10 cellular contexts compared by ENCODE assay signal in the genomic region with DNA sequence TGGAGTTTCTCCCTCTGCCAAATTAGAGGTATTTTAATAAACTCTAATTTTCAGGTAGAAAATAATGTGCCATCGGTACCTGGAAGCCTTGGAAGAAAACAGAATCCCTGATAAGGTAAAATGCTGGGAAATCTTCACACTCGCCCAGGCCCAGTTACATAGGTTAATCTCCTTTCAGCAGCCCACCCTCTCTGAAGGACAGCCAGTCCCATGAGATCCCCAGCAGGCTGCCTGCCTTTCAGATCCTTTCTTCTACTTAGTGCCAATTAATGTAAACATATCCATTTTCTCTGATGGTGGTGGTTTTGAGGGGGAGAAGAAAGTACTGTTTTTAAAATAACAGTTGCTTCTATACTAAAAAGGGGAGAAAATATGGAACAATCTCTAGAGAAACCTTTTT. TPM values are rescaled to one million over a fixed set of nuclear protein-coding genes. Genes with fewer than 3 reads are reported as not detected.
"Had no signal": no experiment of that assay in that cellular context is flagged by ENCODE, and none has a peak within 500 bp of the region (broad histone marks: within the 10 kb centered on the region; RNA-seq: fewer than 3 reads in every experiment).

No MANE protein-coding gene starts in this region.

- DNase-seq: activated CD4-positive, alpha-beta T cell treated with anti-CD3 and anti-CD28 coated beads, Interleukin-2, amount 50 U/mL, for 48 hours; activated CD4-positive, CD25-positive, alpha-beta regulatory T cell treated with anti-CD3 and anti-CD28 coated beads, Interleukin-2, amount 50 U/mL, for 72 hours; activated effector memory CD4-positive, alpha-beta T cell treated with anti-CD3 and anti-CD28 coated beads, Interleukin-2, amount 50 U/mL, for 16 hours; activated T-cell treated with anti-CD3 and anti-CD28 coated beads, Interleukin-2, amount 50 U/mL, for 4 hours; amygdala; cerebellar nuclear complex; ovary; stimulated activated CD4-positive, alpha-beta T cell treated with anti-CD3 and anti-CD28 coated beads, Interleukin-12 subunit alpha, Interleukin-12 subunit beta, amount 100 ng/mL, for 4 hours; upper lobe of right lung had no signal

- H3K4me3 ChIP-seq: neural progenitor cell, ovary, upper lobe of right lung had no signal

- H3K9ac ChIP-seq: neural progenitor cell had no signal

- H3K27ac ChIP-seq: neural progenitor cell, ovary, upper lobe of right lung had no signal

- H3K4me1 ChIP-seq: neural progenitor cell, upper lobe of right lung had no signal

- H3K9me3 ChIP-seq: ovary, upper lobe of right lung had no signal

- H3K36me3 ChIP-seq: neural progenitor cell, ovary, upper lobe of right lung had no signal

- H2AFZ ChIP-seq: neural progenitor cell had no signal

- H3K4me2 ChIP-seq: neural progenitor cell had no signal

- H3K27me3 ChIP-seq: neural progenitor cell, ovary, upper lobe of right lung had no signal

- ATAC-seq: activated T-cell treated with anti-CD3 and anti-CD28 coated beads, Interleukin-2, amount 50 U/mL, for 4 hours; upper lobe of right lung had no signal

RNA-seq across cellular contexts. Expression of gene SMAD9, which starts 12.2 kb away (rescaled TPM):
- total RNA-seq: activated T-cell treated with anti-CD3 and anti-CD28 coated beads, Interleukin-2, amount 50 U/mL, for 4 hours had no signal
